21 cellular contexts compared by ENCODE assay signal in genomic region chr10:95877881-95878280, GRCh38. TPM values are rescaled to one million over a fixed set of nuclear protein-coding genes. Genes with fewer than 3 reads are reported as not detected.
DNase-seq lines count a peak whose midpoint lies in the region; ATAC-seq and TF ChIP-seq lines count a peak whose summit lies in the region.
"Had no signal": no experiment of that assay in that cellular context is flagged by ENCODE, and none has a peak within 500 bp of the region (broad histone marks: within the 10 kb centered on the region; RNA-seq: fewer than 3 reads in every experiment).

No MANE protein-coding gene starts in this region.

- no peak for TF ChIP-seq CTCF in GM13977 (IDR thresholded peaks at IDR 0.05; ENCODE audit: extremely low read depth, insufficient read depth, missing control alignments)

- DNase-seq in left ventricle myocardium superior: no peak
- DNase-seq in GM13977 (ENCODE audit: low spot score): no peak
- no peak for DNase-seq in activated effector memory CD4-positive, alpha-beta T cell treated with anti-CD3 and anti-CD28 coated beads, Interleukin-2, amount 50 U/mL, for 16 hours
- DNase-seq: activated CD8-positive, alpha-beta memory T cell treated with anti-CD3 and anti-CD28 coated beads, Interleukin-2, amount 50 U/mL, for 4 hours; caudate nucleus; CD4-positive, alpha-beta memory T cell; DMS153; dorsolateral prefrontal cortex; left cardiac atrium; mesenchymal stem cell; NCI-H1417; NCI-H510A treated with DMSO at 0.1 percent for 48 hours; SK-N-SH; stimulated activated CD4-positive, alpha-beta T cell treated with anti-CD3 and anti-CD28 coated beads, Interleukin-1b, Interleukin-23, amount 100 ng/mL, for 48 hours; stimulated activated naive CD4-positive, alpha-beta T cell had no signal

- in situ Hi-C loops in GM13977 (cut with MboI; ENCODE audit: low pct_unique_long_range_greater_than_20kb, low sequenced_read_pairs, unreplicated experiment): no loop called here

- intact Hi-C loops in left ventricle myocardium superior (cut with micrococcal nuclease): no loop called here

- peak; percentile 62 for ATAC-seq in GM18870 (IDR thresholded peaks at IDR 0.05; ENCODE audit: unreplicated experiment)
- ATAC-seq in HG02759 (IDR thresholded peaks at IDR 0.05; ENCODE audit: unreplicated experiment): peak; percentile 61
- peak; percentile 51 for ATAC-seq in HG03571 (IDR thresholded peaks at IDR 0.05; ENCODE audit: unreplicated experiment)
- no peak for ATAC-seq in left ventricle myocardium superior
- ATAC-seq in GM19328 (IDR thresholded peaks at IDR 0.05; ENCODE audit: unreplicated experiment): no peak
- ATAC-seq: activated T-helper 17 cell treated with anti-CD3 and anti-CD28 coated beads, Interleukin-2, amount 50 U/mL, for 72 hours; left cardiac atrium had no signal

RNA-seq across cellular contexts. Expression of gene CC2D2B, which starts 29.9 kb away (rescaled TPM):
- total RNA-seq in left ventricle myocardium superior: 0.45 TPM
- total RNA-seq: H4 had no signal

Comparison
In these comparisons a context has a peak if more than half of its experiments do, and no peak if none do; other contexts are left out.
1. ATAC-seq: peak in GM18870 (single experiment), HG02759 (single experiment) and HG03571 (single experiment); none in left ventricle myocardium superior (single experiment) and GM19328 (single experiment).